In genomic region chr19:35832054-35832453, GRCh38 we compare ENCODE assay signal across 1 cellular context.
TF ChIP-seq lines count a peak whose summit lies in the region.

No MANE protein-coding gene starts in this region.

TF ChIP-seq in K562, 482 proteins besides CTCF, POLR2A, EP300 and RAD21:
- TF ChIP-seq ZNF592 (IDR thresholded peaks at IDR 0.05): no peak
- no peak for TF ChIP-seq PHB2 (IDR thresholded peaks at IDR 0.05; ENCODE audit: low read depth)
- no peak for TF ChIP-seq ZFP36 (IDR thresholded peaks at IDR 0.05; ENCODE audit: low read depth, low read length, partially characterized antibody)
- 0 out of 2 replicates have a peak, but pooled peaks have one; percentile 18 for TF ChIP-seq ESRRA (IDR thresholded peaks at IDR 0.05; ENCODE audit: borderline replicate concordance, low read depth)
- TF ChIP-seq BRD4 (IDR thresholded peaks at IDR 0.05): no peak
- TF ChIP-seq ZHX1 (conservative IDR thresholded peaks at IDR 0.05; ENCODE audit: low read length): no peak
- TF ChIP-seq YBX1 (IDR thresholded peaks at IDR 0.05): no peak
- TF ChIP-seq ZNF133 (CRISPR knock-in tag; IDR thresholded peaks at IDR 0.05): no peak
- TF ChIP-seq, protein P1, sequence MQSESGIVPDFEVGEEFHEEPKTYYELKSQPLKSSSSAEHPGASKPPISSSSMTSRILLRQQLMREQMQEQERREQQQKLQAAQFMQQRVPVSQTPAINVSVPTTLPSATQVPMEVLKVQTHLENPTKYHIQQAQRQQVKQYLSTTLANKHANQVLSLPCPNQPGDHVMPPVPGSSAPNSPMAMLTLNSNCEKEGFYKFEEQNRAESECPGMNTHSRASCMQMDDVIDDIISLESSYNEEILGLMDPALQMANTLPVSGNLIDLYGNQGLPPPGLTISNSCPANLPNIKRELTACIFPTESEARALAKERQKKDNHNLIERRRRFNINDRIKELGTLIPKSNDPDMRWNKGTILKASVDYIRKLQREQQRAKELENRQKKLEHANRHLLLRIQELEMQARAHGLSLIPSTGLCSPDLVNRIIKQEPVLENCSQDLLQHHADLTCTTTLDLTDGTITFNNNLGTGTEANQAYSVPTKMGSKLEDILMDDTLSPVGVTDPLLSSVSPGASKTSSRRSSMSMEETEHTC (IDR thresholded peaks at IDR 0.05): no peak
